1 cellular context compared by ENCODE assay signal in the genomic region with DNA sequence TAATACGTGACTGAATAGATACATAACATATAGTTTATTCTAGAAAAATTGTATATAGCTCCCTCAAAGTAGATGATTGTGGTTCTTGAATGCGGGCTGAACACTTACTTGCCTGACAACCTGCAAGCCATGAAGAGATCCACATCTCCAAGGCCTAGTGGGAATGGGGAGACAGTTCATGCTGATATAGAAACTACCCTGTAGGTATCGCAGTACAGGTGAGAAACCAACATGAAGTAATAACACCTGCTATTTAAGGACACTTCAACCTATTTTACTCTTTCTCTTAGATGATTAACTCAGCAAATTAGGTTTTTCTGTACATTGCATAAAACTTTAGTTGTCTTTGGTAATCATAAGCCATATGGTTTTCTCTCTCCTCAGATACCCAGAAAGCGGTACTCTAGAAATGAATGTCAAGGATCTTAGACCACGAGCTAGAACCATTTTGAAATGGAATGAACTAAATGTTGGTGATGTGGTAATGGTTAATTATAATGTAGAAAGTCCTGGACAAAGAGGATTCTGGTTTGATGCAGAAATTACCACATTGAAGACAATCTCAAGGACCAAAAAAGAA.
TF ChIP-seq lines count a peak whose summit lies in the region.

No MANE protein-coding gene starts in this region.

TF ChIP-seq in WTC11, 78 proteins besides CTCF, POLR2A, EP300 and RAD21 (continued from another document):
- TF ChIP-seq, protein P1, sequence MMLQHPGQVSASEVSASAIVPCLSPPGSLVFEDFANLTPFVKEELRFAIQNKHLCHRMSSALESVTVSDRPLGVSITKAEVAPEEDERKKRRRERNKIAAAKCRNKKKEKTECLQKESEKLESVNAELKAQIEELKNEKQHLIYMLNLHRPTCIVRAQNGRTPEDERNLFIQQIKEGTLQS (CRISPR knock-in tag; conservative IDR thresholded peaks at IDR 0.05), result no peak
- TF ChIP-seq ZNF219 (CRISPR knock-in tag; IDR thresholded peaks at IDR 0.05; ENCODE audit: borderline replicate concordance) (no peak), NFYB (CRISPR knock-in tag; conservative IDR thresholded peaks at IDR 0.05; ENCODE audit: low read depth) (no peak)
TF ChIP-seq in WTC11: peak in this region for 0.
